Comparison of ENCODE assay signal across 8 cellular contexts in genomic region chr15:28977377-28978010, GRCh38.
DNase-seq lines count a peak whose midpoint lies in the region; ATAC-seq and TF ChIP-seq lines count a peak whose summit lies in the region.

No MANE protein-coding gene starts in this region.

- 89% methylated on average over 6 of the region's 6 CpGs for WGBS in liver

- no peaks in the 10 kb centered on the region for H3K36me3 ChIP-seq in liver (ENCODE audit: control insufficient read depth in 4 of 4, insufficient read depth in 3 of 4, low read depth in 1 of 4, low read length in 3 of 4)

- H3K27ac ChIP-seq in liver (ENCODE audit: low read depth in 1 of 2, low read length in 2 of 2), result no peak overlapping the region

- no peaks in the 10 kb centered on the region for H3K4me1 ChIP-seq in liver (ENCODE audit: control insufficient read depth in 4 of 4, insufficient read depth in 4 of 4, low read length in 3 of 4)

- H3K4me3 ChIP-seq in choroid plexus epithelial cell (ENCODE audit: low read depth, low read length), result no peak overlapping the region
- no peak overlapping the region for H3K4me3 ChIP-seq in liver (ENCODE audit: low read depth in 1 of 3, low read length in 3 of 3)

- no peak overlapping the region for H3K9ac ChIP-seq in liver (ENCODE audit: low read depth in 1 of 2, low read length in 2 of 2)

- DNase-seq in AG08395 (ENCODE audit: low spot score) (peak; percentile 66), MV-4-11 (lab: John Stamatoyannopoulos, UW) (peak; percentile 28), choroid plexus epithelial cell (ENCODE audit: low read depth) (peak; percentile 96), GM10266 (ENCODE audit: extremely low spot score) (no peak), NCI-H2029 treated with DMSO at 0.1 percent for 48 hours (lab: John Stamatoyannopoulos, UW) (no peak)
- no peak for DNase-seq in stimulated activated CD4-positive, alpha-beta T cell treated with anti-CD3 and anti-CD28 coated beads, Interleukin-4, amount 100 ng/mL, for 24 hours

- H3K27me3 ChIP-seq in liver (ENCODE audit: control insufficient read depth in 4 of 4, insufficient read depth in 4 of 4, low read length in 3 of 4), result no peaks in the 10 kb centered on the region

- TF ChIP-seq RAD21 in liver (IDR thresholded peaks at IDR 0.05), result no peak

- H3K9me3 ChIP-seq in liver (ENCODE audit: control insufficient read depth in 4 of 4, low read length in 3 of 4), result no peaks in the 10 kb centered on the region

- TF ChIP-seq CTCF in choroid plexus epithelial cell (conservative IDR thresholded peaks at IDR 0.05; ENCODE audit: low read depth, low read length) (no peak), liver (IDR thresholded peaks at IDR 0.05; ENCODE audit: low read depth, low read length, missing input control) (no peak), GM10266 (IDR thresholded peaks at IDR 0.05; ENCODE audit: control insufficient read depth, insufficient read depth, low read depth, missing control alignments) (no peak)

- no peak for ATAC-seq in GM19395 (IDR thresholded peaks at IDR 0.05; ENCODE audit: unreplicated experiment)

TF ChIP-seq in liver, 16 proteins besides CTCF, POLR2A, EP300 and RAD21:
- no peak for TF ChIP-seq JUND (IDR thresholded peaks at IDR 0.05)
- peak; percentile 88 for TF ChIP-seq REST (IDR thresholded peaks at IDR 0.05)

Comparison
In these comparisons a context has a peak if more than half of its experiments do, and no peak if none do; other contexts are left out.
1. DNase-seq: peak in AG08395 (single experiment), MV-4-11 (single experiment) and choroid plexus epithelial cell (single experiment); none in GM10266 (single experiment), stimulated activated CD4-positive, alpha-beta T cell treated with anti-CD3 and anti-CD28 coated beads, Interleukin-4, amount 100 ng/mL, for 24 hours (single experiment) and NCI-H2029 treated with DMSO at 0.1 percent for 48 hours (single experiment).